ENCODE assay signal across 8 cellular contexts in genomic region chr10:101779544-101780186, GRCh38. TPM values are rescaled to one million over a fixed set of nuclear protein-coding genes. Genes with fewer than 3 reads are reported as not detected.
DNase-seq lines count a peak whose midpoint lies in the region; ATAC-seq, FAIRE-seq and TF ChIP-seq lines count a peak whose summit lies in the region.

No MANE protein-coding gene starts in this region.

- no peak for TF ChIP-seq POLR2A in testis (IDR thresholded peaks at IDR 0.05)

- intact Hi-C loops in Right ventricle myocardium superior (cut with DNase I) (loop anchor here (2.0 kb wide), 1 partner anchor 177 kb away; no protein-coding TSS in a partner anchor), pancreas (cut with DNase I) (loop anchor here in 2 of 3 donors (5.0 to 10.0 kb wide), 3 partner anchors 165 to 565 kb away; no protein-coding TSS in a partner anchor), testis (cut with DNase I; ENCODE audit: low total_unique reads) (no loop called here)

- H3K9me3 ChIP-seq in pancreas (no peaks in the 10 kb centered on the region), testis (no peaks in the 10 kb centered on the region)

- H3K27me3 ChIP-seq in pancreas (peaks cover 0 to 10% (median 4%) of the 10 kb centered on the region in 4 donors), testis (peaks cover under 1% of the 10 kb centered on the region)

- H3K27ac Mint-ChIP-seq in activated naive CD8-positive, alpha-beta T cell: no peak overlapping the region

- CTCF ChIA-PET in RWPE1 (lab: Yijun Ruan, JAX): interaction anchor here (0.8 to 3.5 kb wide), 8 partner anchors 8 to 618 kb away, joined by 3 to 23 read pairs (median 4); no protein-coding TSS in a partner anchor

- H3K36me3 ChIP-seq in pancreas (no peaks in the 10 kb centered on the region), testis (ENCODE audit: low read depth, missing control alignments) (no peaks in the 10 kb centered on the region)

- no peak for FAIRE-seq in pancreas (lab: Jason Lieb, UNC)

- peak overlapping the region; percentile 81 for H3K4me3 Mint-ChIP-seq in activated naive CD8-positive, alpha-beta T cell

- H3K4me1 Mint-ChIP-seq in activated naive CD8-positive, alpha-beta T cell (ENCODE audit: low read depth): peaks cover 45% of the 10 kb centered on the region

- H3K27me3 Mint-ChIP-seq in activated naive CD8-positive, alpha-beta T cell: peaks cover 16% of the 10 kb centered on the region

- H3K27ac ChIP-seq in RWPE1: no peak overlapping the region
- H3K27ac ChIP-seq in pancreas: no peak overlapping the region
- H3K27ac ChIP-seq in testis: no peak overlapping the region

- H3K9me3 Mint-ChIP-seq in activated naive CD8-positive, alpha-beta T cell (ENCODE audit: low read depth): no peaks in the 10 kb centered on the region

- ATAC-seq in HG02852 (IDR thresholded peaks at IDR 0.05; ENCODE audit: unreplicated experiment): peak; percentile 43
- peak; percentile 81 for ATAC-seq in Right ventricle myocardium superior (ENCODE audit: poor library complexity)
- ATAC-seq in pancreas: peak; percentile 80 to 86 (median 82)

- peaks cover 16% of the 10 kb centered on the region for H3K36me3 Mint-ChIP-seq in activated naive CD8-positive, alpha-beta T cell

- WGBS in pancreas, 2 donors: 2% methylated on average over 49 to 51 of the region's 51 CpGs
- WGBS in testis, 2 donors: 5 to 6% methylated on average over 27 to 36 of the region's 51 CpGs

- DNase-seq in DMS79 treated with DMSO at 0.1 percent for 48 hours (lab: John Stamatoyannopoulos, UW) (peak; percentile 5), RWPE1 (ENCODE audit: low spot score) (peak; percentile 54), Right ventricle myocardium superior (peak; percentile 89), pancreas (peak; percentile 67 to 96 (median 82)), testis (peak; percentile 88), RKO (ENCODE audit: low spot score) (no peak)

- POLR2A ChIA-PET in RWPE1 (lab: Yijun Ruan, JAX; ENCODE audit: low non-redundant PET): no interaction called here

- peaks cover 3 to 26% (median 24%) of the 10 kb centered on the region in 3 donors for H3K4me1 ChIP-seq in pancreas
- H3K4me1 ChIP-seq in testis: peaks cover 31% of the 10 kb centered on the region

- H3K4me3 ChIP-seq in pancreas: peak overlapping the region in 3 of 4 donors; percentile 26 to 46 (median 29)
- peak overlapping the region in 1 of 2 donors; percentile 23 for H3K4me3 ChIP-seq in testis

- peak; percentile 85 for TF ChIP-seq CTCF in RWPE1 (conservative IDR thresholded peaks at IDR 0.05; ENCODE audit: low read depth)
- peak; percentile 87 to 90 (median 88) for TF ChIP-seq CTCF in pancreas (IDR thresholded peaks at IDR 0.05)
- peak; percentile 57 to 79 (median 58) for TF ChIP-seq CTCF in testis (IDR thresholded peaks at IDR 0.05)

RNA-seq across cellular contexts. Expression of gene NPM3, which starts 3.6 kb away (rescaled TPM):
- total RNA-seq in Right ventricle myocardium superior (5.8 TPM), pancreas (10 to 100 TPM; 13.2 to 23.3 (median 20.1) TPM), testis (10 to 100 TPM; 38.9 to 64.5 TPM)
- polyA plus RNA-seq in pancreas (10 to 100 TPM; 16.2 to 17.0 TPM), testis (ENCODE audit: insufficient read depth, low read depth, low replicate concordance) (40.9 TPM)

RNA-seq across cellular contexts. Expression of gene FGF8, which starts 3.8 kb away (rescaled TPM):
- total RNA-seq in Right ventricle myocardium superior (not detected), pancreas (not detected), testis (1 to 10 TPM in 1 of 2 donors, not detected in 1; 1.1 TPM)
- polyA plus RNA-seq in pancreas (not detected), testis (ENCODE audit: insufficient read depth, low read depth, low replicate concordance) (0.41 TPM)

RNA-seq across cellular contexts. Expression of gene OGA, which starts 38.6 kb away (rescaled TPM):
- total RNA-seq in Right ventricle myocardium superior: 84.4 TPM
- 10 to 100 TPM; 29.3 to 57.3 (median 32.2) TPM for total RNA-seq in pancreas
- 10 to 100 TPM; 29.8 to 47.2 TPM for polyA plus RNA-seq in pancreas
- total RNA-seq in testis: 100 to 1,000 TPM; 161 to 215 TPM
- 93.3 TPM for polyA plus RNA-seq in testis (ENCODE audit: insufficient read depth, low read depth, low replicate concordance)
